ENCODE assay signal across 8 cellular contexts in the genomic region with DNA sequence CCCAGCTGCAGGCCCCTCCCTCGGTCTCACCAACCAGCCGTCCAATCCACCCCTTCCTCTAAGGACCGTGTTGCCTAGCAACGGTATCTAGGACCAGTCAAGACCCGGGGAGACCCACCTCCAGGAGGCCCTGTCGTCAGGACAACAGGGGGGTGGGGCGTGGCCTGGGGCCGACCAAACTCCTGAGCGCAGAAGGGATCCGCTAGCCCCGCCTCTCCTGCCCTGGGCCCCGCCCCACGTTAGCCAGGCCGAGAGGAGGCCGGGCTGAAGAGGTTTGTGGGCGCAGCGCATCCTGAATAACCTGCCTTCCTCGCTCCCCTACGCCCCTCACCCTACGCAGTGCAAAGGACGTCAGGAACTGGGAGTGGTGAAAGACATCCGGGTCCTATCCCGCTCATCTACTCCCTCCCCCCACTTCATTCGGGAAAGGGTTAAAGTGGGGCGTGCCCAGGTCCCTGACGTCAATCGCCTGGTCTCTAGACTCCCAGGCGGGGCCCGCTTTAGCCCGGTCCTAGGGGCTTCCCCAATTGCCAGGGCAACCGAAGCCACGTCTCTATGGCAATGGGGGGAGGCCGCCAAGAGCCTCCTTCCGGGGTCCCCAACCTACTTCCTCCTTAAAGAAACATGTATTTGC. TPM values are rescaled to one million over a fixed set of nuclear protein-coding genes. Genes with fewer than 3 reads are reported as not detected.
DNase-seq lines count a peak whose midpoint lies in the region; ATAC-seq and TF ChIP-seq lines count a peak whose summit lies in the region.

No MANE protein-coding gene starts in this region.

- H3K4me1 ChIP-seq in right atrium auricular region: peaks cover 0 to 24% of the 10 kb centered on the region in 2 donors
- peaks cover 7% of the 10 kb centered on the region for H3K4me1 ChIP-seq in psoas muscle
- H3K4me1 ChIP-seq in upper lobe of right lung: peaks cover 8% of the 10 kb centered on the region

- ATAC-seq in GM19372 (IDR thresholded peaks at IDR 0.05; ENCODE audit: low read depth, unreplicated experiment) (peak; percentile 78), HG03558 (IDR thresholded peaks at IDR 0.05; ENCODE audit: extremely low read depth, unreplicated experiment) (peak; percentile 67), SK-N-SH treated with all-trans-retinoic acid at 6 μM for 48 hours (peak; percentile 93), psoas muscle (peak; percentile 61 to 83 (median 70)), upper lobe of right lung (peak; percentile 89)

- H3K27ac ChIP-seq in right atrium auricular region (peak overlapping the region; percentile 57 to 60), psoas muscle (peak overlapping the region; percentile 30), upper lobe of right lung (peak overlapping the region; percentile 3)

- H3K4me3 Mint-ChIP-seq in CD14-positive monocyte: peak overlapping the region; percentile 79 to 87

- intact Hi-C loops in CD14-positive monocyte (cut with micrococcal nuclease): no loop called here
- intact Hi-C loops in psoas muscle (cut with DNase I): no loop called here
- intact Hi-C loops in upper lobe of right lung (cut with DNase I): no loop called here

- TF ChIP-seq CTCF in CD14-positive monocyte (IDR thresholded peaks at IDR 0.05) (no peak), right atrium auricular region (IDR thresholded peaks at IDR 0.05) (no peak), psoas muscle (IDR thresholded peaks at IDR 0.05) (no peak), upper lobe of right lung (IDR thresholded peaks at IDR 0.05) (no peak)

- H3K9me3 ChIP-seq in right atrium auricular region: no peaks in the 10 kb centered on the region
- H3K9me3 ChIP-seq in psoas muscle: no peaks in the 10 kb centered on the region
- H3K9me3 ChIP-seq in upper lobe of right lung: no peaks in the 10 kb centered on the region

- no peaks in the 10 kb centered on the region for H3K9me3 Mint-ChIP-seq in CD14-positive monocyte

- H3K4me3 ChIP-seq in right atrium auricular region: peak overlapping the region; percentile 40 to 57
- peak overlapping the region; percentile 65 for H3K4me3 ChIP-seq in psoas muscle
- H3K4me3 ChIP-seq in upper lobe of right lung: peak overlapping the region; percentile 55

- peaks cover 28% of the 10 kb centered on the region for H3K4me1 Mint-ChIP-seq in CD14-positive monocyte

- H3K36me3 Mint-ChIP-seq in CD14-positive monocyte: peaks cover 30 to 51% of the 10 kb centered on the region in 2 donors

- H3K36me3 ChIP-seq in right atrium auricular region (peaks cover 26% of the 10 kb centered on the region), psoas muscle (ENCODE audit: insufficient read depth in 1 of 2, low read depth in 1 of 2) (peaks cover 0 to 10% of the 10 kb centered on the region in 2 donors), upper lobe of right lung (peaks cover 13% of the 10 kb centered on the region)

- WGBS in psoas muscle, 3 donors: 2 to 7% (median 3%) methylated on average over 34 of the region's 34 CpGs

- H3K27ac Mint-ChIP-seq in CD14-positive monocyte: peak overlapping the region; percentile 55 to 98 (median 94)

- H3K27me3 ChIP-seq in right atrium auricular region: no peaks in the 10 kb centered on the region
- H3K27me3 ChIP-seq in psoas muscle (ENCODE audit: insufficient read depth in 3 of 3, low read length in 2 of 3): peaks cover 0 to 16% (median 1%) of the 10 kb centered on the region in 3 donors
- no peaks in the 10 kb centered on the region for H3K27me3 ChIP-seq in upper lobe of right lung

- H3K27me3 Mint-ChIP-seq in CD14-positive monocyte (ENCODE audit: low read depth in 3 of 3): peaks cover 1 to 10% (median 1%) of the 10 kb centered on the region in 3 donors

- peak; percentile 95 for DNase-seq in CD14-positive monocyte (ENCODE audit: low spot score)
- peak; percentile 83 for DNase-seq in amniotic epithelial cell (ENCODE audit: low read depth)
- DNase-seq in right atrium auricular region (ENCODE audit: low spot score): peak; percentile 89
- peak; percentile 82 to 90 for DNase-seq in psoas muscle
- peak; percentile 92 for DNase-seq in upper lobe of right lung

TF ChIP-seq in SK-N-SH treated with all-trans-retinoic acid at 6 μM for 48 hours, 23 proteins besides CTCF, POLR2A, EP300 and RAD21:
- TF ChIP-seq BACH2 (CRISPR knock-in tag; IDR thresholded peaks at IDR 0.05; ENCODE audit: borderline replicate concordance) (no peak), RARB (CRISPR knock-in tag; IDR thresholded peaks at IDR 0.05) (no peak), PPARA (CRISPR knock-in tag; IDR thresholded peaks at IDR 0.05; ENCODE audit: borderline replicate concordance) (no peak), OSR1 (CRISPR knock-in tag; IDR thresholded peaks at IDR 0.05) (no peak), CSDC2 (CRISPR knock-in tag; IDR thresholded peaks at IDR 0.05) (no peak), ARNTL (CRISPR knock-in tag; IDR thresholded peaks at IDR 0.05; ENCODE audit: borderline replicate concordance, low read depth) (no peak), ISL1 (CRISPR knock-in tag; IDR thresholded peaks at IDR 0.05) (no peak), ZC3H10 (CRISPR knock-in tag; IDR thresholded peaks at IDR 0.05) (no peak)
- TF ChIP-seq, protein P1, sequence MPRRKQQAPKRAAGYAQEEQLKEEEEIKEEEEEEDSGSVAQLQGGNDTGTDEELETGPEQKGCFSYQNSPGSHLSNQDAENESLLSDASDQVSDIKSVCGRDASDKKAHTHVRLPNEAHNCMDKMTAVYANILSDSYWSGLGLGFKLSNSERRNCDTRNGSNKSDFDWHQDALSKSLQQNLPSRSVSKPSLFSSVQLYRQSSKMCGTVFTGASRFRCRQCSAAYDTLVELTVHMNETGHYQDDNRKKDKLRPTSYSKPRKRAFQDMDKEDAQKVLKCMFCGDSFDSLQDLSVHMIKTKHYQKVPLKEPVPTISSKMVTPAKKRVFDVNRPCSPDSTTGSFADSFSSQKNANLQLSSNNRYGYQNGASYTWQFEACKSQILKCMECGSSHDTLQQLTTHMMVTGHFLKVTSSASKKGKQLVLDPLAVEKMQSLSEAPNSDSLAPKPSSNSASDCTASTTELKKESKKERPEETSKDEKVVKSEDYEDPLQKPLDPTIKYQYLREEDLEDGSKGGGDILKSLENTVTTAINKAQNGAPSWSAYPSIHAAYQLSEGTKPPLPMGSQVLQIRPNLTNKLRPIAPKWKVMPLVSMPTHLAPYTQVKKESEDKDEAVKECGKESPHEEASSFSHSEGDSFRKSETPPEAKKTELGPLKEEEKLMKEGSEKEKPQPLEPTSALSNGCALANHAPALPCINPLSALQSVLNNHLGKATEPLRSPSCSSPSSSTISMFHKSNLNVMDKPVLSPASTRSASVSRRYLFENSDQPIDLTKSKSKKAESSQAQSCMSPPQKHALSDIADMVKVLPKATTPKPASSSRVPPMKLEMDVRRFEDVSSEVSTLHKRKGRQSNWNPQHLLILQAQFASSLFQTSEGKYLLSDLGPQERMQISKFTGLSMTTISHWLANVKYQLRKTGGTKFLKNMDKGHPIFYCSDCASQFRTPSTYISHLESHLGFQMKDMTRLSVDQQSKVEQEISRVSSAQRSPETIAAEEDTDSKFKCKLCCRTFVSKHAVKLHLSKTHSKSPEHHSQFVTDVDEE (CRISPR knock-in tag; IDR thresholded peaks at IDR 0.05): no peak
- TF ChIP-seq, protein P2, sequence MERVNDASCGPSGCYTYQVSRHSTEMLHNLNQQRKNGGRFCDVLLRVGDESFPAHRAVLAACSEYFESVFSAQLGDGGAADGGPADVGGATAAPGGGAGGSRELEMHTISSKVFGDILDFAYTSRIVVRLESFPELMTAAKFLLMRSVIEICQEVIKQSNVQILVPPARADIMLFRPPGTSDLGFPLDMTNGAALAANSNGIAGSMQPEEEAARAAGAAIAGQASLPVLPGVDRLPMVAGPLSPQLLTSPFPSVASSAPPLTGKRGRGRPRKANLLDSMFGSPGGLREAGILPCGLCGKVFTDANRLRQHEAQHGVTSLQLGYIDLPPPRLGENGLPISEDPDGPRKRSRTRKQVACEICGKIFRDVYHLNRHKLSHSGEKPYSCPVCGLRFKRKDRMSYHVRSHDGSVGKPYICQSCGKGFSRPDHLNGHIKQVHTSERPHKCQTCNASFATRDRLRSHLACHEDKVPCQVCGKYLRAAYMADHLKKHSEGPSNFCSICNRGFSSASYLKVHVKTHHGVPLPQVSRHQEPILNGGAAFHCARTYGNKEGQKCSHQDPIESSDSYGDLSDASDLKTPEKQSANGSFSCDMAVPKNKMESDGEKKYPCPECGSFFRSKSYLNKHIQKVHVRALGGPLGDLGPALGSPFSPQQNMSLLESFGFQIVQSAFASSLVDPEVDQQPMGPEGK (CRISPR knock-in tag; IDR thresholded peaks at IDR 0.05; ENCODE audit: borderline replicate concordance): no peak

RNA-seq across cellular contexts. Expression of a gene that starts 14.7 kb away (rescaled TPM):
- polyA plus RNA-seq in CD14-positive monocyte: under 1 TPM; 0.37 to 0.39 TPM
- 10 to 100 TPM; 15.1 to 33.4 TPM for total RNA-seq in right atrium auricular region
- 1 to 10 TPM; 3.2 to 8.9 (median 5.8) TPM for total RNA-seq in psoas muscle
- polyA plus RNA-seq in psoas muscle: 1 to 10 TPM; 1.5 to 5.8 (median 1.8) TPM
- 30.7 TPM for total RNA-seq in upper lobe of right lung

RNA-seq across cellular contexts. Expression of a gene that starts 14.8 kb away (rescaled TPM):
- 100 to 1,000 TPM; 152 to 154 TPM for polyA plus RNA-seq in CD14-positive monocyte
- total RNA-seq in right atrium auricular region: 100 to 1,000 TPM; 695 to 758 TPM
- total RNA-seq in psoas muscle: 1,000 to 10,000 TPM in 3 of 4 donors, 100 to 1,000 TPM in 1; 987 to 1,310 (median 1,099) TPM
- 1,000 to 10,000 TPM in 1 of 3 donors, 100 to 1,000 TPM in 2; 538 to 1,030 (median 946) TPM for polyA plus RNA-seq in psoas muscle
- 544 TPM for total RNA-seq in upper lobe of right lung

RNA-seq across cellular contexts. Expression of a gene that starts 25.8 kb away (rescaled TPM):
- 100 to 1,000 TPM; 114 to 126 TPM for polyA plus RNA-seq in CD14-positive monocyte
- 1 to 10 TPM in 1 of 2 donors, not detected in 1; 1.6 TPM for total RNA-seq in right atrium auricular region
- total RNA-seq in psoas muscle: under 1 TPM in 2 of 4 donors, not detected in 2; 0.26 to 0.39 TPM
- polyA plus RNA-seq in psoas muscle: under 1 TPM; 0.08 to 0.23 (median 0.21) TPM
- 4.3 TPM for total RNA-seq in upper lobe of right lung

RNA-seq across cellular contexts. Expression of a gene that starts 29.4 kb away (rescaled TPM):
- 1 to 10 TPM; 7.0 to 7.8 TPM for polyA plus RNA-seq in CD14-positive monocyte
- 10 to 100 TPM; 18.1 to 19.9 TPM for total RNA-seq in right atrium auricular region
- total RNA-seq in psoas muscle: 10 to 100 TPM; 11.4 to 19.6 (median 13.8) TPM
- 10 to 100 TPM; 10.0 to 22.1 (median 10.0) TPM for polyA plus RNA-seq in psoas muscle
- 41.0 TPM for total RNA-seq in upper lobe of right lung

RNA-seq across cellular contexts. Expression of a gene that starts 34.3 kb away (rescaled TPM):
- polyA plus RNA-seq in CD14-positive monocyte: 10 to 100 TPM; 12.0 to 12.9 TPM
- 10 to 100 TPM in 1 of 2 donors, 1 to 10 TPM in 1; 10.0 to 22.4 TPM for total RNA-seq in right atrium auricular region
- 10 to 100 TPM; 20.9 to 28.8 (median 27.7) TPM for total RNA-seq in psoas muscle
- polyA plus RNA-seq in psoas muscle: 10 to 100 TPM; 24.0 to 43.3 (median 29.4) TPM
- 36.9 TPM for total RNA-seq in upper lobe of right lung

Comparison
In these comparisons a context has a peak if more than half of its experiments do, and no peak if none do; other contexts are left out.
1. Peak in every context shown above with its lines: DNase-seq, ATAC-seq, H3K4me3 ChIP-seq and H3K27ac ChIP-seq.
2. H3K27ac ChIP-seq: peak in every context shown above with its lines; median percentile 58 in right atrium auricular region; 30 in psoas muscle; 3 in upper lobe of right lung.